In the genomic region with DNA sequence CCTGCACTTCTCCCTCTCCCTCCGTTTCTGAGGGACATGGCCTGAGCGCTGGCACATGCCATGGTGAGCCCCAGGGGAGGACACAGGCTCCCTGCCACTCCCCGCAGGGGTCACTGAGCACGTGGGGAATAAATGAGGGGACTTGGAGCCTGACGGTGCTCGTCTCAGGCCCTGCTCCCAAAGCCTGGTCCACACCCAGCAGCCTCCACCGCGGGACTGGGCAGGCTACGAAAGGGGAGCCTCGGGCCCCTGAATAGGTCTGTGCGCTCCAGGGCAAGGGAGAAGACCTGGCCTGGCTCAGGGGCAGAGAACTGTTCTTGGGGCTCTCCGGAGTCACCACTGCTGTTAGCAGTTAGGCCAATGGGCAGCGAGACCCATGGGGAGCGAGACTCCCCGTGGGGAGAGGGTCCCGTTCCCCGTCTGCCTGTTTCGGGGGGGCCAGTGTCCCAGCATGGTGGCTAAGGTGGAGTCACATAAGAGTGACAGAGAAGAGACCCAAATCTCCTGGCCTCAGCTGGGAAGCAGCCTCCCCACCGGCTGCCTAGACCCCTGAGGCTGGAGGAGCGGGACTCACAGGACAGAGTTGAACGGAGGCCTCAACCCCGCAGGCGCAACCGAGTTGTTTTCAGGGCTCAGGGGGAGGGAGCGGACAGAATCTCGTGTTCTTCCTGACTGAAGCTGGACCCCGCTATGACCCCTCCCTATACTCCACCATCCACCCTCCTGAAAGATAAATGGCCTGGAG, we compare ENCODE assay signal across 17 cellular contexts.
"Had no signal": no experiment of that assay in that cellular context is flagged by ENCODE, and none has a peak within 500 bp of the region (broad histone marks: within the 10 kb centered on the region; RNA-seq: fewer than 3 reads in every experiment).

No MANE protein-coding gene starts in this region.

- H3K4me1 ChIP-seq: pancreas, tibial nerve had no signal

- H3K4me3 ChIP-seq: pancreas, skin epidermis, tibial nerve had no signal

- H3K4me3 Mint-ChIP-seq: activated CD4-positive, alpha-beta T cell treated with anti-CD3 and anti-CD28 coated beads, Interleukin-2, amount 10 ng/mL, durations not matched to agents 7 days and 5 days; activated naive CD4-positive, alpha-beta T cell treated with anti-CD3 and anti-CD28 coated beads, Interleukin-2, amount 50 U/mL, for 24 hours; activated T-cell treated with anti-CD3 and anti-CD28 coated beads, Interleukin-2, amount 50 U/mL, for 24 hours; immature natural killer cell; natural killer cell treated with Interleukin-12 subunit alpha and Interleukin-12 subunit beta and Interleukin-15 and Interleukin-18, amount 100 ng/mL, for 72 hours; stimulated activated memory B cell treated with anti-CD40 and anti-IgM and Interleukin-4, amounts not matched to agents 10 μg/mL and 1 μg/mL and 100 μg/mL, for 72 hours; T-helper 1 cell treated with Interleukin-12 subunit alpha and Interleukin-12 subunit beta and Interleukin-4 antibody, amounts not matched to agents 30 μg/mL and 1 μg/mL, for 36 hours had no signal

- H3K27ac Mint-ChIP-seq: activated CD4-positive, alpha-beta T cell treated with anti-CD3 and anti-CD28 coated beads, Interleukin-2, amount 10 ng/mL, durations not matched to agents 7 days and 5 days; activated naive CD4-positive, alpha-beta T cell treated with anti-CD3 and anti-CD28 coated beads, Interleukin-2, amount 50 U/mL, for 24 hours; activated T-cell treated with anti-CD3 and anti-CD28 coated beads, Interleukin-2, amount 50 U/mL, for 24 hours; immature natural killer cell; natural killer cell treated with Interleukin-12 subunit alpha and Interleukin-12 subunit beta and Interleukin-15 and Interleukin-18, amount 100 ng/mL, for 72 hours; stimulated activated memory B cell treated with anti-CD40 and anti-IgM and Interleukin-4, amounts not matched to agents 10 μg/mL and 1 μg/mL and 100 μg/mL, for 72 hours; T-helper 1 cell treated with Interleukin-12 subunit alpha and Interleukin-12 subunit beta and Interleukin-4 antibody, amounts not matched to agents 30 μg/mL and 1 μg/mL, for 36 hours had no signal

- H3K27ac ChIP-seq: brain microvascular endothelial cell, pancreas, skin epidermis, tibial nerve had no signal

- ATAC-seq: esophagus mucosa; left colon; pancreas; stimulated activated memory B cell treated with anti-CD40 and anti-IgM and Interleukin-4, amounts not matched to agents 10 μg/mL and 1 μg/mL and 100 μg/mL, for 72 hours had no signal

- DNase-seq: activated CD4-positive, alpha-beta T cell treated with anti-CD3 and anti-CD28 coated beads, Interleukin-2, amount 10 ng/mL, durations not matched to agents 7 days and 5 days; activated CD4-positive, CD25-positive, alpha-beta regulatory T cell; activated effector memory CD4-positive, alpha-beta T cell treated with Interleukin-2 at 50 U/mL for 16 hours; activated T-cell treated with anti-CD3 and anti-CD28 coated beads, Interleukin-2, amount 50 U/mL, for 24 hours; amniotic stem cell; brain microvascular endothelial cell; dermis blood vessel endothelial cell; immature natural killer cell; left colon; pancreas had no signal

- H3K9me3 Mint-ChIP-seq: activated CD4-positive, alpha-beta T cell treated with anti-CD3 and anti-CD28 coated beads, Interleukin-2, amount 10 ng/mL, durations not matched to agents 7 days and 5 days; activated naive CD4-positive, alpha-beta T cell treated with anti-CD3 and anti-CD28 coated beads, Interleukin-2, amount 50 U/mL, for 24 hours; activated T-cell treated with anti-CD3 and anti-CD28 coated beads, Interleukin-2, amount 50 U/mL, for 24 hours; immature natural killer cell; natural killer cell treated with Interleukin-12 subunit alpha and Interleukin-12 subunit beta and Interleukin-15 and Interleukin-18, amount 100 ng/mL, for 72 hours; stimulated activated memory B cell treated with anti-CD40 and anti-IgM and Interleukin-4, amounts not matched to agents 10 μg/mL and 1 μg/mL and 100 μg/mL, for 72 hours; T-helper 1 cell treated with Interleukin-12 subunit alpha and Interleukin-12 subunit beta and Interleukin-4 antibody, amounts not matched to agents 30 μg/mL and 1 μg/mL, for 36 hours had no signal

- H3K9me3 ChIP-seq: pancreas, tibial nerve had no signal

- H3K27me3 ChIP-seq: brain microvascular endothelial cell had no signal

- H3K36me3 Mint-ChIP-seq: activated naive CD4-positive, alpha-beta T cell treated with anti-CD3 and anti-CD28 coated beads, Interleukin-2, amount 50 U/mL, for 24 hours; immature natural killer cell; natural killer cell treated with Interleukin-12 subunit alpha and Interleukin-12 subunit beta and Interleukin-15 and Interleukin-18, amount 100 ng/mL, for 72 hours; stimulated activated memory B cell treated with anti-CD40 and anti-IgM and Interleukin-4, amounts not matched to agents 10 μg/mL and 1 μg/mL and 100 μg/mL, for 72 hours had no signal

- H3K4me1 Mint-ChIP-seq: activated CD4-positive, alpha-beta T cell treated with anti-CD3 and anti-CD28 coated beads, Interleukin-2, amount 10 ng/mL, durations not matched to agents 7 days and 5 days; activated naive CD4-positive, alpha-beta T cell treated with anti-CD3 and anti-CD28 coated beads, Interleukin-2, amount 50 U/mL, for 24 hours; immature natural killer cell; stimulated activated memory B cell treated with anti-CD40 and anti-IgM and Interleukin-4, amounts not matched to agents 10 μg/mL and 1 μg/mL and 100 μg/mL, for 72 hours had no signal

- H3K36me3 ChIP-seq: brain microvascular endothelial cell, pancreas, tibial nerve had no signal

- H3K27me3 Mint-ChIP-seq: activated CD4-positive, alpha-beta T cell treated with anti-CD3 and anti-CD28 coated beads, Interleukin-2, amount 10 ng/mL, durations not matched to agents 7 days and 5 days had no signal
